Comparison of ENCODE assay signal across 18 cellular contexts in genomic region chr2:137945229-137945628, GRCh38. TPM values are rescaled to one million over a fixed set of nuclear protein-coding genes. Genes with fewer than 3 reads are reported as not detected.
DNase-seq lines count a peak whose midpoint lies in the region; ATAC-seq, FAIRE-seq and TF ChIP-seq lines count a peak whose summit lies in the region.
"Had no signal": no experiment of that assay in that cellular context is flagged by ENCODE, and none has a peak within 500 bp of the region (broad histone marks: within the 10 kb centered on the region; RNA-seq: fewer than 3 reads in every experiment).

No MANE protein-coding gene starts in this region.

- TF ChIP-seq CTCF in HepG2 (CRISPR knock-in tag; IDR thresholded peaks at IDR 0.05) (no peak), right lobe of liver (IDR thresholded peaks at IDR 0.05) (no peak), D721Med (IDR thresholded peaks at IDR 0.05; ENCODE audit: insufficient read depth, missing control alignments) (no peak), WTC11 (IDR thresholded peaks at IDR 0.05) (no peak)

- peaks cover 7% of the 10 kb centered on the region for H3K4me1 Mint-ChIP-seq in WTC11
- H3K4me1 Mint-ChIP-seq: CD4-positive, alpha-beta memory T cell had no signal

- no peak overlapping the region for H3K27ac Mint-ChIP-seq in WTC11
- H3K27ac Mint-ChIP-seq: CD4-positive, alpha-beta memory T cell had no signal

- BruUV-seq in HepG2 (replicated peaks; lab: Mats Ljungman, UMichigan), result no TSS peak

- H2AFZ ChIP-seq in HepG2 (ENCODE audit: low read length), result no peak overlapping the region
- no peak overlapping the region for H2AFZ ChIP-seq in neuronal stem cell (ENCODE audit: low read length)
- H2AFZ ChIP-seq: GM23248 had no signal

- no peak overlapping the region for H2BK15ac ChIP-seq in neuronal stem cell (ENCODE audit: low read length)

- TF ChIP-seq POLR2A in HepG2 (IDR thresholded peaks at IDR 0.05; ENCODE audit: insufficient read depth in 1 of 2, low read depth in 2 of 2, low read length in 2 of 2) (no peak), right lobe of liver (IDR thresholded peaks at IDR 0.05) (no peak)

- TF ChIP-seq EP300 in HepG2 (IDR thresholded peaks at IDR 0.05; ENCODE audit: low read depth in 2 of 2, low read length in 2 of 2), result no peak
- no peak for TF ChIP-seq EP300 in HepG2 (CRISPR knock-in tag; IDR thresholded peaks at IDR 0.05; ENCODE audit: borderline replicate concordance)

- no peak overlapping the region for H3K4ac ChIP-seq in neuronal stem cell (ENCODE audit: low read length)

- H2BK12ac ChIP-seq in neuronal stem cell (ENCODE audit: low read length), result no peak overlapping the region

- H4K20me1 ChIP-seq in HepG2 (ENCODE audit: insufficient read depth, low read length), result no peaks in the 10 kb centered on the region
- H4K20me1 ChIP-seq: BLaER1 had no signal

- peaks cover 9% of the 10 kb centered on the region for H3K79me2 ChIP-seq in HepG2 (ENCODE audit: insufficient read depth, low read length)

- CTCF ChIA-PET in HepG2 (lab: Yijun Ruan, JAX; ENCODE audit: low intra/inter-chr PET ratio, low total read pairs), result no interaction called here
- CTCF ChIA-PET in WTC11 (lab: Charles Lee), result interaction anchor here (0.6 to 1.4 kb wide), 3 partner anchors 9 to 834 kb away, joined by 3 to 5 read pairs (median 3); no protein-coding TSS in a partner anchor

- no peak overlapping the region for H2BK120ac ChIP-seq in neuronal stem cell (ENCODE audit: low read depth, low read length)

- H3K36me3 Mint-ChIP-seq in WTC11, result no peaks in the 10 kb centered on the region
- H3K36me3 Mint-ChIP-seq: CD14-positive monocyte; CD4-positive, alpha-beta memory T cell had no signal

- DNase-seq in HepG2 (ENCODE audit: low spot score) (no peak), right lobe of liver (no peak), islet precursor cell (peak; percentile 69), neuronal stem cell (ENCODE audit: low spot score) (no peak), D721Med (ENCODE audit: insufficient read length, low spot score) (no peak), WTC11 (ENCODE audit: low spot score) (no peak)
- DNase-seq: CD4-positive, alpha-beta memory T cell; DMS79 treated with DMSO at 0.1 percent for 48 hours; GF-D8; GM23248; IMR-90 had no signal

- H3K4me3 Mint-ChIP-seq in WTC11, result no peak overlapping the region
- H3K4me3 Mint-ChIP-seq: CD14-positive monocyte; CD4-positive, alpha-beta memory T cell had no signal

- intact Hi-C loops in HepG2 (cut with micrococcal nuclease; ENCODE audit: unreplicated experiment) (no loop called here), right lobe of liver (cut with DNase I) (no loop called here)

- no peak overlapping the region for H3K18ac ChIP-seq in neuronal stem cell (ENCODE audit: low read length)

- no peaks in the 10 kb centered on the region for H3K9me3 ChIP-seq in HepG2 (ENCODE audit: low read length)
- no peaks in the 10 kb centered on the region for H3K9me3 ChIP-seq in right lobe of liver
- H3K9me3 ChIP-seq in neuronal stem cell (replicated peaks in 1 of 2; ENCODE audit: control insufficient read depth in 2 of 2, insufficient read depth in 1 of 2, low read depth in 1 of 2, low read length in 2 of 2), result no peaks in the 10 kb centered on the region
- H3K9me3 ChIP-seq: BLaER1, HAP-1 had no signal

- H3K14ac ChIP-seq in neuronal stem cell (ENCODE audit: low read length), result no peak overlapping the region

- in situ Hi-C loops in HepG2 (cut with HindIII; ENCODE audit: extremely low pct_ligation_motif_present, low pct_unique_long_range_greater_than_20kb), result no loop called here

- H2BK5ac ChIP-seq in neuronal stem cell (ENCODE audit: low read length), result no peak overlapping the region

- H3K9ac ChIP-seq in HepG2 (ENCODE audit: insufficient read depth, low read depth, low read length), result peak overlapping the region; percentile 83; the same call in 1 of the 2 replicates
- peak overlapping the region; percentile 14 for H3K9ac ChIP-seq in neuronal stem cell (ENCODE audit: low read depth, low read length, poor library complexity)
- H3K9ac ChIP-seq: BLaER1, GM23248 had no signal

- WGBS in HepG2 (ENCODE audit: low lambda C conversion rate), result 50% methylated on average over 2 of the region's 2 CpGs
- 54% methylated on average over 2 of the region's 2 CpGs for WGBS in right lobe of liver (ENCODE audit: insufficient coverage, low coverage, low lambda C conversion rate, missing lambda C conversion rate)
- WGBS in neuronal stem cell (ENCODE audit: extremely low coverage in 2 of 2, insufficient read length in 2 of 2, insufficient replicate concordance in 1 of 2), 2 donors, result no CpG with 5 or more reads among the region's 2 CpGs

- H3K27ac ChIP-seq in HepG2 (ENCODE audit: extremely low read length, insufficient read depth, low read length) (peak overlapping the region; percentile 99), right lobe of liver (no peak overlapping the region), neuronal stem cell (replicated peaks; ENCODE audit: low read length) (no peak overlapping the region)
- H3K27ac ChIP-seq: 22Rv1, BLaER1, GM23248, HL-60 had no signal

- no peak overlapping the region for H4K8ac ChIP-seq in neuronal stem cell (ENCODE audit: low read depth, low read length)

- FAIRE-seq in HepG2 (lab: Jason Lieb, UNC) (no peak), D721Med (lab: Jason Lieb, UNC) (no peak)

- H4K91ac ChIP-seq in neuronal stem cell (ENCODE audit: low read depth, low read length, poor library complexity), result no peak overlapping the region

- ATAC-seq in HepG2 (no peak), right lobe of liver (no peak), GM21529 (IDR thresholded peaks at IDR 0.05; ENCODE audit: unreplicated experiment) (no peak), WTC11 (no peak)

- POLR2A ChIA-PET in HepG2 (lab: Yijun Ruan, JAX) (interaction anchor here (1.1 to 19.0 kb wide), 3 partner anchors 16 to 165 kb away, joined by 3 to 733 read pairs (median 11); partner anchors contain the start of gene HNMT), WTC11 (lab: Charles Lee) (no interaction called here)

- no peak for TF ChIP-seq RAD21 in HepG2 (CRISPR knock-in tag; IDR thresholded peaks at IDR 0.05)

- no peak overlapping the region for H2AK5ac ChIP-seq in neuronal stem cell (ENCODE audit: low read depth, low read length)

- no peaks in the 10 kb centered on the region for H3K9me3 Mint-ChIP-seq in WTC11
- H3K9me3 Mint-ChIP-seq: CD14-positive monocyte had no signal

- no peaks in the 10 kb centered on the region for H3K36me3 ChIP-seq in HepG2 (replicated peaks in 1 of 2; ENCODE audit: control insufficient read depth in 1 of 2, insufficient read depth in 2 of 2, low read length in 2 of 2)
- H3K36me3 ChIP-seq in right lobe of liver, result no peaks in the 10 kb centered on the region
- H3K36me3 ChIP-seq in neuronal stem cell (replicated peaks in 1 of 2; ENCODE audit: control insufficient read depth in 2 of 2, insufficient read depth in 2 of 2, low read length in 2 of 2), result no peaks in the 10 kb centered on the region
- H3K36me3 ChIP-seq: BLaER1, HAP-1 had no signal

- H3K27me3 ChIP-seq in HepG2 (ENCODE audit: control insufficient read depth in 1 of 2, insufficient read depth in 2 of 2, low read length in 2 of 2), result no peaks in the 10 kb centered on the region
- no peaks in the 10 kb centered on the region for H3K27me3 ChIP-seq in right lobe of liver
- no peaks in the 10 kb centered on the region for H3K27me3 ChIP-seq in neuronal stem cell (ENCODE audit: control insufficient read depth in 3 of 3, insufficient read depth in 3 of 3, low read depth in 1 of 3, low read length in 3 of 3)
- H3K27me3 ChIP-seq: BLaER1 had no signal

- peaks cover 23% of the 10 kb centered on the region for H3K27me3 Mint-ChIP-seq in WTC11 (ENCODE audit: low read depth)
- H3K27me3 Mint-ChIP-seq: CD4-positive, alpha-beta memory T cell had no signal

- H3K23ac ChIP-seq in neuronal stem cell (ENCODE audit: low read depth, low read length, poor library complexity), result no peak overlapping the region

- H3K79me1 ChIP-seq in neuronal stem cell (ENCODE audit: low read depth, low read length), result no peaks in the 10 kb centered on the region

- H3K4me1 ChIP-seq in HepG2 (ENCODE audit: insufficient read depth, low read length) (peaks cover 78% of the 10 kb centered on the region), right lobe of liver (peaks cover 0 to 36% (median 7%) of the 10 kb centered on the region in 4 donors), neuronal stem cell (ENCODE audit: control insufficient read depth in 2 of 2, insufficient read depth in 1 of 2, low read depth in 1 of 2, low read length in 2 of 2) (peaks cover 0 to 5% of the 10 kb centered on the region in 2 donors)
- H3K4me1 ChIP-seq: BLaER1 had no signal

- no peak overlapping the region for H3K4me2 ChIP-seq in HepG2 (ENCODE audit: low read depth, low read length)
- H3K4me2 ChIP-seq in neuronal stem cell (ENCODE audit: insufficient read depth, low read length, poor library complexity, severe bottlenecking), result no peak overlapping the region
- H3K4me2 ChIP-seq: BLaER1 had no signal

- H3K4me3 ChIP-seq in HepG2 (replicated peaks in 1 of 3; ENCODE audit: insufficient read depth in 1 of 3, low read depth in 2 of 3, low read length in 3 of 3) (no peak overlapping the region), right lobe of liver (no peak overlapping the region), neuronal stem cell (ENCODE audit: low read length in 2 of 2) (no peak overlapping the region)
- H3K4me3 ChIP-seq: BLaER1, GM23248, HAP-1 had no signal

RNA-seq across cellular contexts. Expression of gene HNMT, which starts 19.0 kb away (rescaled TPM):
- 309 and 372 TPM in 2 replicates for total RNA-seq in HepG2 (2016; rRNA removed; fragmentation: Illumina TruSeq; extraction: Trizol)
- 103 and 116 TPM in 2 replicates for total RNA-seq in HepG2 (2016; cell fraction: cytosol; rRNA removed; fragmentation: Illumina TruSeq; extraction: Trizol; ENCODE audit: low read depth)
- total RNA-seq in HepG2 (2016; cell fraction: insoluble cytoplasmic fraction; rRNA removed; fragmentation: Illumina TruSeq; extraction: Trizol), result 312 and 373 TPM in 2 replicates
- total RNA-seq in HepG2 (2016; cell fraction: membrane; rRNA removed; fragmentation: Illumina TruSeq; extraction: Trizol), result 157 and 177 TPM in 2 replicates
- 234 and 240 TPM in 2 replicates for total RNA-seq in HepG2 (2016; cell fraction: nucleus; rRNA removed; fragmentation: Illumina TruSeq; extraction: Trizol)
- 259 and 279 TPM in 2 replicates for polyA plus RNA-seq in HepG2 (2011; rRNA removed)
- 170 and 271 TPM in 2 replicates for polyA plus RNA-seq in HepG2 (2011; cell fraction: cytosol; rRNA removed)
- 129 and 171 TPM in 2 replicates for polyA plus RNA-seq in HepG2 (2011; cell fraction: nucleus; rRNA removed)
- 561 and 648 TPM in 2 replicates for polyA plus RNA-seq in HepG2 (2012)
- polyA plus RNA-seq in HepG2 (2016; cell fraction: cytosol; fragmentation: Illumina TruSeq; extraction: Trizol; ENCODE audit: low read depth), result 80.3 and 85.6 TPM in 2 replicates
- 297 and 326 TPM in 2 replicates for polyA plus RNA-seq in HepG2 (2016; cell fraction: insoluble cytoplasmic fraction; fragmentation: Illumina TruSeq; extraction: Trizol; ENCODE audit: low read depth)
- 111 and 113 TPM in 2 replicates for polyA plus RNA-seq in HepG2 (2016; cell fraction: membrane; fragmentation: Illumina TruSeq; extraction: Trizol; ENCODE audit: low read depth)
- 221 and 224 TPM in 2 replicates for polyA plus RNA-seq in HepG2 (2016; cell fraction: nucleus; fragmentation: Illumina TruSeq; extraction: Trizol; ENCODE audit: insufficient read depth, low read depth)
- 14.7 and 77.3 TPM in 2 replicates for polyA minus RNA-seq in HepG2 (2011; rRNA and poly(A)+ RNA removed; ENCODE audit: low replicate concordance)
- 111 and 128 TPM in 2 replicates for polyA minus RNA-seq in HepG2 (2011; cell fraction: cytosol; rRNA and poly(A)+ RNA removed)
- 529 and 697 TPM in 2 replicates for polyA minus RNA-seq in HepG2 (2011; cell fraction: nucleus; rRNA and poly(A)+ RNA removed)
- 100 to 1,000 TPM in 1 of 6 experiments, 10 to 100 TPM in 5; 47.2 to 101 (median 59.8) TPM for total RNA-seq in right lobe of liver
- 4.9 TPM for polyA plus RNA-seq in neuronal stem cell (2013, experiment 1 of 2)
- polyA plus RNA-seq in neuronal stem cell (2013, experiment 2 of 2), result 4.1 TPM
- total RNA-seq in WTC11 (2021), result 2.8 to 4.6 TPM (median 3.1 TPM) in 3 replicates
- total RNA-seq: HT1080 had no signal
- polyA plus RNA-seq: CD4-positive, alpha-beta memory T cell had no signal
